Comparison of ENCODE assay signal across 34 cellular contexts in the genomic region with DNA sequence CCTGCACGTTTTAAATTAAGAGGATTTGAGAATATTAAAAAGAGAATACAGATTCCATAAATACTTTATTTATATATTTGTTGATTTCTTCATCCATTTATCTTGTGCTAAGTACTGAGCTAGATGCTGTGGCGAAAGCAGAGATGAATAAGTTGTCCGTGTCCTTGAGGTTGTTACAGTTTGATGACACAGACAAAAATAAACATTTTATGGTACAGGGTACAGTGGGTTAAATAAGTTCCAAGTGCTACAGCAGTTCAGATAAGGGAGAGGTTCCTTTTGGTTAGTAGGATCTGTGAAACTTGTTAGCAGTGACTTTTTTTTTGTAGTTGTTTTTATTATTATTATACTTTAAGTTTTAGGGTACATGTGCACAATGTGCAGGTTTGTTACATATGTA.
"Had no signal": no experiment of that assay in that cellular context is flagged by ENCODE, and none has a peak within 500 bp of the region (broad histone marks: within the 10 kb centered on the region; RNA-seq: fewer than 3 reads in every experiment).

No MANE protein-coding gene starts in this region.

- H3K36me3 ChIP-seq: MG63 had no signal

- DNase-seq: Karpas-422, Kasumi-1, MG63, MM.1S, MV-4-11, NCI-H1048, NCI-H1092, NCI-H1092 treated with DMSO at 0.1 percent for 48 hours, NCI-H1105, NCI-H1105 treated with DMSO at 0.1 percent for 48 hours, NCI-H1417, NCI-H1417 treated with DMSO at 0.1 percent for 48 hours, NCI-H1436, NCI-H1436 treated with DMSO at 0.1 percent for 48 hours, NCI-H146, NCI-H1694, NCI-H1694 treated with DMSO at 0.1 percent for 48 hours, NCI-H187, NCI-H187 treated with DMSO at 0.1 percent for 48 hours, NCI-H1930, NCI-H2029, NCI-H2029 treated with DMSO at 0.1 percent for 48 hours, NCI-H2081, NCI-H2081 treated with DMSO at 0.1 percent for 48 hours, NCI-H2107, NCI-H2171, NCI-H2171 treated with DMSO at 0.1 percent for 48 hours, NCI-H2227 treated with DMSO at 0.1 percent for 48 hours, NCI-H226, NCI-H345, NCI-H446, NCI-H446 treated with DMSO at 0.1 percent for 48 hours, NCI-H510A had no signal

- H3K9me3 ChIP-seq: MG63 had no signal

- H3K9ac ChIP-seq: KMS-11 had no signal

- H3K27ac ChIP-seq: KMS-11 had no signal

- H3K4me2 ChIP-seq: KMS-11 had no signal

- H3K4me3 ChIP-seq: MG63 had no signal
